ENCODE assay signal across 6 cellular contexts in genomic region chr11:1876361-1877063, GRCh38. TPM values are rescaled to one million over a fixed set of nuclear protein-coding genes. Genes with fewer than 3 reads are reported as not detected.
DNase-seq lines count a peak whose midpoint lies in the region; TF ChIP-seq lines count a peak whose summit lies in the region.

No MANE protein-coding gene starts in this region.

- no peak for TF ChIP-seq POLR2A in Peyer's patch (IDR thresholded peaks at IDR 0.05)

- no peaks in the 10 kb centered on the region for H3K27me3 ChIP-seq in Peyer's patch
- no peaks in the 10 kb centered on the region for H3K27me3 ChIP-seq in hepatocyte

- H3K79me2 ChIP-seq in hepatocyte = no peaks in the 10 kb centered on the region

- H3K9me3 ChIP-seq in Peyer's patch (no peaks in the 10 kb centered on the region), hepatocyte (ENCODE audit: low read depth) (no peaks in the 10 kb centered on the region)

- H4K20me1 ChIP-seq in hepatocyte (ENCODE audit: insufficient read depth, poor library complexity, severe bottlenecking) = no peaks in the 10 kb centered on the region

- H2AFZ ChIP-seq in hepatocyte = no peak overlapping the region

- no peaks in the 10 kb centered on the region for H3K36me3 ChIP-seq in Peyer's patch
- H3K36me3 ChIP-seq in hepatocyte (replicated peaks; ENCODE audit: insufficient read depth, low read depth) = no peaks in the 10 kb centered on the region

- 51% methylated on average over 11 of the region's 26 CpGs for WGBS in hepatocyte (ENCODE audit: low lambda C conversion rate, missing lambda C conversion rate)

- no peaks in the 10 kb centered on the region for H3K9me2 ChIP-seq in hepatocyte (replicated peaks; ENCODE audit: insufficient read depth)

- H3K4me2 ChIP-seq in hepatocyte = peak overlapping the region; percentile 73

- DNase-seq in D341Med (ENCODE audit: low spot score) (peak; percentile 71), Peyer's patch (peak; percentile 35 to 73 (median 65)), hepatocyte (ENCODE audit: low spot score) (peak; percentile 79), GF-D8 (lab: John Stamatoyannopoulos, UW) (no peak), OCI-M2 (lab: John Stamatoyannopoulos, UW; ENCODE audit: unreplicated experiment) (no peak)
- DNase-seq in effector CD4-positive, alpha-beta T cell = no peak

- no peak overlapping the region for H3K4me3 ChIP-seq in Peyer's patch
- no peak overlapping the region for H3K4me3 ChIP-seq in hepatocyte

- TF ChIP-seq CTCF in Peyer's patch (IDR thresholded peaks at IDR 0.05) (peak in 5 of 6 experiments; percentile 17 to 53 (median 41)), hepatocyte (IDR thresholded peaks at IDR 0.05; ENCODE audit: poor library complexity) (peak; percentile 56)

- H3K4me1 ChIP-seq in Peyer's patch = peaks cover 0 to 35% (median 19%) of the 10 kb centered on the region in 4 donors
- H3K4me1 ChIP-seq in hepatocyte (ENCODE audit: insufficient read depth) = peaks cover 50% of the 10 kb centered on the region

- H3K27ac ChIP-seq in Peyer's patch (peak overlapping the region; percentile 55 to 77 (median 66)), hepatocyte (peak overlapping the region; percentile 99)

RNA-seq across cellular contexts. Expression of gene PRR33, which starts 15.2 kb away (rescaled TPM):
- total RNA-seq in Peyer's patch (not detected), hepatocyte (not detected in 2 replicates)
- 0.29 and 0.47 TPM in 2 replicates for polyA plus RNA-seq in hepatocyte

RNA-seq across cellular contexts. Expression of gene LSP1, which starts 23.6 kb away (rescaled TPM):
- total RNA-seq in Peyer's patch = 100 to 1,000 TPM in 1 of 4 donors, 10 to 100 TPM in 3; 10.6 to 175 (median 15.4) TPM
- 27.1 and 29.9 TPM in 2 replicates for total RNA-seq in hepatocyte
- polyA plus RNA-seq in hepatocyte = 41.4 and 47.0 TPM in 2 replicates

RNA-seq across cellular contexts. Expression of gene TNNI2, which starts 37.7 kb away (rescaled TPM):
- total RNA-seq in Peyer's patch = 10 to 100 TPM in 1 of 4 donors, 1 to 10 TPM in 2, not detected in 1; 4.7 to 23.9 (median 9.3) TPM
- 0.73 and 2.4 TPM in 2 replicates for total RNA-seq in hepatocyte
- 5.5 and 10.9 TPM in 2 replicates for polyA plus RNA-seq in hepatocyte

RNA-seq across cellular contexts. Expression of gene SYT8, which starts 41.7 kb away (rescaled TPM):
- total RNA-seq in Peyer's patch (10 to 100 TPM in 3 of 4 donors, not detected in 1; 21.3 to 57.6 (median 44.6) TPM), hepatocyte (2.6 and 6.3 TPM in 2 replicates)
- polyA plus RNA-seq in hepatocyte = 29.2 and 42.1 TPM in 2 replicates

RNA-seq across cellular contexts. Expression of gene TNNT3, which starts 43.0 kb away (rescaled TPM):
- total RNA-seq in Peyer's patch (10 to 100 TPM in 1 of 4 donors, not detected in 3; 14.0 TPM), hepatocyte (19.2 and 20.6 TPM in 2 replicates)
- 29.9 and 41.4 TPM in 2 replicates for polyA plus RNA-seq in hepatocyte

Comparison
In these comparisons a context has a peak if more than half of its experiments do, and no peak if none do; other contexts are left out.
1. DNase-seq: peak in D341Med (single experiment), Peyer's patch (3 of 3) and hepatocyte (single experiment); none in GF-D8 (single experiment), OCI-M2 (single experiment) and effector CD4-positive, alpha-beta T cell (single experiment).